In genomic region chr5:138464388-138465287, GRCh38 we compare ENCODE assay signal across 8 cellular contexts. TPM values are rescaled to one million over a fixed set of nuclear protein-coding genes. Genes with fewer than 3 reads are reported as not detected.
DNase-seq lines count a peak whose midpoint lies in the region; ATAC-seq and TF ChIP-seq lines count a peak whose summit lies in the region.

No MANE protein-coding gene starts in this region.

- H3K4me3 Mint-ChIP-seq in CD4-positive, alpha-beta T cell: peak overlapping the region; percentile 96

- DNase-seq in CD4-positive, alpha-beta T cell: peak; percentile 91 to 97 (median 94)
- DNase-seq in NCI-H774 (lab: John Stamatoyannopoulos, UW): peak; percentile 97
- DNase-seq in activated CD4-positive, alpha-beta T cell treated with anti-CD3 and anti-CD28 coated beads, Interleukin-2, amount 50 U/mL, for 48 hours: peak; percentile 95 to 96
- DNase-seq in dermis blood vessel endothelial cell: peak; percentile 98
- peak; percentile 93 for DNase-seq in stimulated activated CD4-positive, alpha-beta T cell treated with anti-CD3 and anti-CD28 coated beads, Interleukin-4, amount 100 ng/mL, for 1 hour

- H3K9me3 Mint-ChIP-seq in CD4-positive, alpha-beta T cell: no peaks in the 10 kb centered on the region

- peaks cover 20% of the 10 kb centered on the region for H3K36me3 Mint-ChIP-seq in CD4-positive, alpha-beta T cell (ENCODE audit: low read depth)

- no peaks in the 10 kb centered on the region for H3K9me3 ChIP-seq in CD4-positive, alpha-beta T cell (ENCODE audit: control insufficient read depth, low read length)
- no peaks in the 10 kb centered on the region for H3K9me3 ChIP-seq in liver (ENCODE audit: control insufficient read depth in 4 of 4, low read length in 3 of 4)

- TF ChIP-seq CTCF in CD4-positive, alpha-beta T cell (IDR thresholded peaks at IDR 0.05): peak; percentile 37
- TF ChIP-seq CTCF in liver (IDR thresholded peaks at IDR 0.05; ENCODE audit: low read depth, low read length, missing input control): no peak

- peak overlapping the region; percentile 74 to 76 for H3K9ac ChIP-seq in liver (ENCODE audit: low read depth in 1 of 2, low read length in 2 of 2)

- H3K27ac ChIP-seq in CD4-positive, alpha-beta T cell (ENCODE audit: low read depth, low read length): peak overlapping the region; percentile 89
- H3K27ac ChIP-seq in liver (ENCODE audit: low read depth in 1 of 2, low read length in 2 of 2): peak overlapping the region; percentile 94 to 95

- under 1% methylated on average over 68 of the region's 68 CpGs for WGBS in liver

- no peaks in the 10 kb centered on the region for H3K27me3 ChIP-seq in CD4-positive, alpha-beta T cell (ENCODE audit: control insufficient read depth, insufficient read depth, low read length)
- H3K27me3 ChIP-seq in liver (ENCODE audit: control insufficient read depth in 4 of 4, insufficient read depth in 4 of 4, low read length in 3 of 4): no peaks in the 10 kb centered on the region

- H3K27me3 Mint-ChIP-seq in CD4-positive, alpha-beta T cell: no peaks in the 10 kb centered on the region

- intact Hi-C loops in CD4-positive, alpha-beta T cell (cut with DNase I, micrococcal nuclease): loop anchor here (1.0 to 10.0 kb wide), 7 partner anchors 28 to 940 kb away; partner anchors contain the start of genes ETF1 (in 2 of the 2), HSPA9 (in 1 of the 2) and SPATA24 (in 1 of the 2)

- POLR2A ChIA-PET in CD4-positive, alpha-beta T cell (lab: Charles Lee): interaction anchor here (0.7 to 4.0 kb wide), 19 partner anchors 26 to 829 kb away, joined by 3 to 59 read pairs (median 6); partner anchors contain the start of genes BRD8, CDC23, CDC25C and ETF1

- H3K36me3 ChIP-seq in liver (ENCODE audit: control insufficient read depth in 4 of 4, insufficient read depth in 3 of 4, low read depth in 1 of 4, low read length in 3 of 4): peaks cover 2 to 14% (median 13%) of the 10 kb centered on the region in 4 donors

- peaks cover 43% of the 10 kb centered on the region for H3K4me1 Mint-ChIP-seq in CD4-positive, alpha-beta T cell (ENCODE audit: low read depth)

- H3K4me1 ChIP-seq in liver (ENCODE audit: control insufficient read depth in 4 of 4, insufficient read depth in 4 of 4, low read length in 3 of 4): peaks cover 0 to 25% (median 12%) of the 10 kb centered on the region in 4 donors

- peak; percentile 72 for ATAC-seq in CD4-positive, alpha-beta T cell (ENCODE audit: poor library complexity)
- ATAC-seq in GM19452 (IDR thresholded peaks at IDR 0.05; ENCODE audit: unreplicated experiment) (peak; percentile 73), HG03575 (IDR thresholded peaks at IDR 0.05; ENCODE audit: extremely low read depth, insufficient number of reproducible peaks, low FRiP score, unreplicated experiment) (peak; percentile 64)

- TF ChIP-seq RAD21 in liver (IDR thresholded peaks at IDR 0.05): no peak

- H3K27ac Mint-ChIP-seq in CD4-positive, alpha-beta T cell: peak overlapping the region; percentile 93

- CTCF ChIA-PET in CD4-positive, alpha-beta T cell (lab: Charles Lee): interaction anchor here (0.7 to 4.7 kb wide), 12 partner anchors 14 to 112 kb away, joined by 3 to 38 read pairs (median 5); partner anchors contain the start of genes ETF1 and KDM3B

- peak overlapping the region; percentile 62 to 84 (median 83) for H3K4me3 ChIP-seq in liver (ENCODE audit: low read depth in 1 of 3, low read length in 3 of 3)

TF ChIP-seq in liver, 16 proteins besides CTCF, POLR2A, EP300 and RAD21:
- TF ChIP-seq HNF4A (conservative IDR thresholded peaks at IDR 0.05) (peak; percentile 10 to 18), GABPA (IDR thresholded peaks at IDR 0.05 in 1 of 2, conservative IDR thresholded peaks at IDR 0.05 in 1 of 2) (peak in 1 of 2 donors; percentile 57), REST (IDR thresholded peaks at IDR 0.05) (peak; percentile 11), SP1 (IDR thresholded peaks at IDR 0.05) (peak; percentile 65), HNF4G (IDR thresholded peaks at IDR 0.05) (no peak), JUND (IDR thresholded peaks at IDR 0.05) (no peak), YY1 (IDR thresholded peaks at IDR 0.05) (peak; percentile 45), NR2F2 (IDR thresholded peaks at IDR 0.05) (peak; percentile 76), FOXA1 (IDR thresholded peaks at IDR 0.05) (no peak), EGR1 (IDR thresholded peaks at IDR 0.05; ENCODE audit: low read depth in 2 of 2) (peak; percentile 96 to 98), TAF1 (conservative IDR thresholded peaks at IDR 0.05) (peak; percentile 81), RXRA (IDR thresholded peaks at IDR 0.05) (peak; percentile 16 to 60), MAX (IDR thresholded peaks at IDR 0.05) (no peak), FOXA2 (IDR thresholded peaks at IDR 0.05) (no peak)
- TF ChIP-seq, protein P1, sequence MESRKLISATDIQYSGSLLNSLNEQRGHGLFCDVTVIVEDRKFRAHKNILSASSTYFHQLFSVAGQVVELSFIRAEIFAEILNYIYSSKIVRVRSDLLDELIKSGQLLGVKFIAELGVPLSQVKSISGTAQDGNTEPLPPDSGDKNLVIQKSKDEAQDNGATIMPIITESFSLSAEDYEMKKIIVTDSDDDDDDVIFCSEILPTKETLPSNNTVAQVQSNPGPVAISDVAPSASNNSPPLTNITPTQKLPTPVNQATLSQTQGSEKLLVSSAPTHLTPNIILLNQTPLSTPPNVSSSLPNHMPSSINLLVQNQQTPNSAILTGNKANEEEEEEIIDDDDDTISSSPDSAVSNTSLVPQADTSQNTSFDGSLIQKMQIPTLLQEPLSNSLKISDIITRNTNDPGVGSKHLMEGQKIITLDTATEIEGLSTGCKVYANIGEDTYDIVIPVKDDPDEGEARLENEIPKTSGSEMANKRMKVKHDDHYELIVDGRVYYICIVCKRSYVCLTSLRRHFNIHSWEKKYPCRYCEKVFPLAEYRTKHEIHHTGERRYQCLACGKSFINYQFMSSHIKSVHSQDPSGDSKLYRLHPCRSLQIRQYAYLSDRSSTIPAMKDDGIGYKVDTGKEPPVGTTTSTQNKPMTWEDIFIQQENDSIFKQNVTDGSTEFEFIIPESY (IDR thresholded peaks at IDR 0.05): peak; percentile 91
- TF ChIP-seq, protein P2, sequence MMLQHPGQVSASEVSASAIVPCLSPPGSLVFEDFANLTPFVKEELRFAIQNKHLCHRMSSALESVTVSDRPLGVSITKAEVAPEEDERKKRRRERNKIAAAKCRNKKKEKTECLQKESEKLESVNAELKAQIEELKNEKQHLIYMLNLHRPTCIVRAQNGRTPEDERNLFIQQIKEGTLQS (IDR thresholded peaks at IDR 0.05): no peak

RNA-seq across cellular contexts. Expression of gene EGR1, which starts 0.6 kb away (rescaled TPM):
- 1 to 10 TPM; 5.7 to 6.2 TPM for total RNA-seq in CD4-positive, alpha-beta T cell
- total RNA-seq in dermis blood vessel endothelial cell (0.93 and 4.8 TPM in 2 replicates), liver (1 to 10 TPM; 1.4 to 6.1 TPM)
- 10 to 100 TPM; 20.1 to 88.7 TPM for polyA plus RNA-seq in liver

RNA-seq across cellular contexts. Expression of gene REEP2, which starts 25.8 kb away (rescaled TPM):
- under 1 TPM; 0.33 to 0.34 TPM for total RNA-seq in CD4-positive, alpha-beta T cell
- total RNA-seq in dermis blood vessel endothelial cell (0.68 and 1.5 TPM in 2 replicates), liver (under 1 TPM; 0.08 to 0.28 TPM)
- under 1 TPM in 1 of 2 donors, not detected in 1; 0.12 TPM for polyA plus RNA-seq in liver

Comparison
In these comparisons a context has a peak if more than half of its experiments do, and no peak if none do; other contexts are left out.
1. Peak in every context shown above with its lines: DNase-seq, ATAC-seq, H3K4me3 ChIP-seq and H3K27ac ChIP-seq.